9 cellular contexts compared by ENCODE assay signal in genomic region chr15:64912379-64912778, GRCh38. TPM values are rescaled to one million over a fixed set of nuclear protein-coding genes. Genes with fewer than 3 reads are reported as not detected.
DNase-seq lines count a peak whose midpoint lies in the region; ATAC-seq and TF ChIP-seq lines count a peak whose summit lies in the region.
"Had no signal": no experiment of that assay in that cellular context is flagged by ENCODE, and none has a peak within 500 bp of the region (broad histone marks: within the 10 kb centered on the region; RNA-seq: fewer than 3 reads in every experiment).

No MANE protein-coding gene starts in this region.

- no peaks in the 10 kb centered on the region for H3K9me3 Mint-ChIP-seq in activated CD4-positive, alpha-beta memory T cell treated with anti-CD3 and anti-CD28 coated beads for 36 hours

- peaks cover 1% of the 10 kb centered on the region for H3K27me3 Mint-ChIP-seq in activated CD4-positive, alpha-beta memory T cell treated with anti-CD3 and anti-CD28 coated beads for 36 hours

- CTCF ChIA-PET in activated CD4-positive, alpha-beta memory T cell treated with anti-CD3 and anti-CD28 coated beads for 36 hours (lab: Charles Lee) = interaction anchor here (0.5 to 3.2 kb wide), 6 partner anchors 9 to 550 kb away, joined by 3 to 11 read pairs (median 4); no protein-coding TSS in a partner anchor

- H3K4me3 ChIP-seq in GM12864 (ENCODE audit: low read depth, low read length) = peak overlapping the region; percentile 65
- peak overlapping the region; percentile 76 for H3K4me3 ChIP-seq in left ventricle myocardium inferior
- H3K4me3 ChIP-seq in retinal pigment epithelial cell (ENCODE audit: low read length) = peak overlapping the region; percentile 65

- no peaks in the 10 kb centered on the region for H3K36me3 Mint-ChIP-seq in activated CD4-positive, alpha-beta memory T cell treated with anti-CD3 and anti-CD28 coated beads for 36 hours

- no peak for TF ChIP-seq CTCF in GM12864 (IDR thresholded peaks at IDR 0.05; ENCODE audit: low read depth, low read length, missing control alignments)
- no peak for TF ChIP-seq CTCF in left ventricle myocardium inferior (IDR thresholded peaks at IDR 0.05; ENCODE audit: borderline replicate concordance)
- no peak for TF ChIP-seq CTCF in retinal pigment epithelial cell (conservative IDR thresholded peaks at IDR 0.05; ENCODE audit: low read depth, low read length)

- H3K4me1 Mint-ChIP-seq in activated CD4-positive, alpha-beta memory T cell treated with anti-CD3 and anti-CD28 coated beads for 36 hours (ENCODE audit: low read depth) = peaks cover 5% of the 10 kb centered on the region

- H3K4me1 ChIP-seq in left ventricle myocardium inferior = peaks cover 18% of the 10 kb centered on the region

- DNase-seq in GM12864 (ENCODE audit: low read depth) (no peak), left ventricle myocardium inferior (no peak), retinal pigment epithelial cell (ENCODE audit: low read depth) (no peak), RKO (ENCODE audit: low spot score) (no peak), activated T-cell treated with anti-CD3 and anti-CD28 coated beads for 4 hours (no peak)
- no peak for DNase-seq in activated CD4-positive, alpha-beta memory T cell treated with anti-CD3 and anti-CD28 coated beads for 36 hours
- DNase-seq in activated CD8-positive, alpha-beta memory T cell treated with anti-CD3 and anti-CD28 coated beads for 24 hours = no peak
- DNase-seq: SW 1271 had no signal

- H3K27ac ChIP-seq in left ventricle myocardium inferior (replicated peaks) = peak overlapping the region; percentile 54

- H3K36me3 ChIP-seq in left ventricle myocardium inferior = no peaks in the 10 kb centered on the region

- H3K4me3 Mint-ChIP-seq in activated CD4-positive, alpha-beta memory T cell treated with anti-CD3 and anti-CD28 coated beads for 36 hours = peak overlapping the region; percentile 32

- POLR2A ChIA-PET in activated CD4-positive, alpha-beta memory T cell treated with anti-CD3 and anti-CD28 coated beads for 36 hours (lab: Charles Lee) = interaction anchor here (1.5 to 1.6 kb wide), 2 partner anchors 11 to 18 kb away, joined by 5 to 6 read pairs; no protein-coding TSS in a partner anchor

- no peak for ATAC-seq in HG03045 (IDR thresholded peaks at IDR 0.05; ENCODE audit: unreplicated experiment)

- peaks cover 16% of the 10 kb centered on the region for H3K27me3 ChIP-seq in left ventricle myocardium inferior (ENCODE audit: low read depth)

- intact Hi-C loops in activated CD4-positive, alpha-beta memory T cell treated with anti-CD3 and anti-CD28 coated beads for 36 hours (cut with micrococcal nuclease) = no loop called here
- intact Hi-C loops in left ventricle myocardium inferior (cut with micrococcal nuclease) = no loop called here

- no peak overlapping the region for H3K27ac Mint-ChIP-seq in activated CD4-positive, alpha-beta memory T cell treated with anti-CD3 and anti-CD28 coated beads for 36 hours

- no peaks in the 10 kb centered on the region for H3K9me3 ChIP-seq in left ventricle myocardium inferior (replicated peaks)

RNA-seq across cellular contexts. Expression of gene ANKDD1A, which starts 0.7 kb away (rescaled TPM):
- total RNA-seq in activated CD4-positive, alpha-beta memory T cell treated with anti-CD3 and anti-CD28 coated beads for 36 hours = 1 to 10 TPM; 6.3 to 6.6 TPM
- 1.8 TPM for total RNA-seq in left ventricle myocardium inferior
